16 cellular contexts compared by ENCODE assay signal in genomic region chr2:216033403-216033802, GRCh38. TPM values are rescaled to one million over a fixed set of nuclear protein-coding genes. Genes with fewer than 3 reads are reported as not detected.
DNase-seq lines count a peak whose midpoint lies in the region; ATAC-seq, FAIRE-seq and TF ChIP-seq lines count a peak whose summit lies in the region.
"Had no signal": no experiment of that assay in that cellular context is flagged by ENCODE, and none has a peak within 500 bp of the region (broad histone marks: within the 10 kb centered on the region; RNA-seq: fewer than 3 reads in every experiment).

No MANE protein-coding gene starts in this region.

- intact Hi-C loops in aorta (cut with DNase I): no loop called here
- intact Hi-C loops in pancreas (cut with DNase I): no loop called here

- H3K4me3 ChIP-seq in trophoblast cell (ENCODE audit: low read depth, low read length) (no peak overlapping the region), aorta (ENCODE audit: low read length in 2 of 2) (no peak overlapping the region), pancreas (no peak overlapping the region)
- H3K4me3 ChIP-seq: esophagus squamous epithelium, MG63, mucosa of descending colon, thoracic aorta had no signal

- no peak overlapping the region for H2AFZ ChIP-seq in trophoblast cell (ENCODE audit: insufficient read depth, low read length, poor library complexity)

- no peak overlapping the region for H3K4me2 ChIP-seq in trophoblast cell (ENCODE audit: low read length)

- no peak overlapping the region for H3K9ac ChIP-seq in trophoblast cell (ENCODE audit: low read length)

- POLR2A ChIA-PET in T-cell (lab: Charles Lee): no interaction called here

- no peak overlapping the region for H3K4ac ChIP-seq in trophoblast cell (ENCODE audit: low read depth, low read length)

- no peak for FAIRE-seq in pancreas (lab: Jason Lieb, UNC)

- H3K4me1 ChIP-seq in trophoblast cell (ENCODE audit: control insufficient read depth in 1 of 2, insufficient read depth in 2 of 2, low read length in 2 of 2): peaks cover 0 to 4% of the 10 kb centered on the region in 2 experiments
- peaks cover 3 to 4% of the 10 kb centered on the region in 2 donors for H3K4me1 ChIP-seq in aorta (ENCODE audit: control insufficient read depth in 1 of 2, insufficient read depth in 2 of 2, low read length in 2 of 2)
- no peaks in the 10 kb centered on the region for H3K4me1 ChIP-seq in pancreas
- H3K4me1 ChIP-seq: Caco-2 had no signal

- H3K27me3 Mint-ChIP-seq in T-cell: no peaks in the 10 kb centered on the region
- H3K27me3 Mint-ChIP-seq: activated T-helper 17 cell treated with anti-CD3 and anti-CD28 coated beads, Interleukin-2, amount 50 U/mL, for 72 hours; IgD-negative memory B cell had no signal

- H2AK5ac ChIP-seq in trophoblast cell (ENCODE audit: low read length): no peak overlapping the region

- no peak overlapping the region for H4K12ac ChIP-seq in trophoblast cell (ENCODE audit: low read depth, low read length)

- H3K27me3 ChIP-seq in trophoblast cell (ENCODE audit: insufficient read depth, low read length) (no peaks in the 10 kb centered on the region), aorta (ENCODE audit: control insufficient read depth in 1 of 2, insufficient read depth in 2 of 2, low read length in 1 of 2) (no peaks in the 10 kb centered on the region), pancreas (no peaks in the 10 kb centered on the region)
- H3K27me3 ChIP-seq: esophagus squamous epithelium, MG63 had no signal

- peaks cover 12 to 25% (median 15%) of the 10 kb centered on the region in 3 donors for H3K4me1 Mint-ChIP-seq in T-cell

- no peak overlapping the region for H3K27ac ChIP-seq in trophoblast cell (ENCODE audit: low read depth, low read length)
- H3K27ac ChIP-seq in aorta (ENCODE audit: low read depth in 1 of 2, low read length in 2 of 2): peak overlapping the region in 1 of 2 donors; percentile 19
- no peak overlapping the region for H3K27ac ChIP-seq in pancreas
- H3K27ac ChIP-seq: esophagus squamous epithelium, thoracic aorta had no signal

- H3K18ac ChIP-seq in trophoblast cell (ENCODE audit: low read length): no peak overlapping the region

- no peaks in the 10 kb centered on the region for H3K36me3 ChIP-seq in trophoblast cell (ENCODE audit: control insufficient read depth in 1 of 2, insufficient read depth in 2 of 2, low read length in 2 of 2)
- peaks cover 0 to 2% of the 10 kb centered on the region in 2 donors for H3K36me3 ChIP-seq in aorta (ENCODE audit: control insufficient read depth in 1 of 2, insufficient read depth in 2 of 2, low read length in 1 of 2)
- no peaks in the 10 kb centered on the region for H3K36me3 ChIP-seq in pancreas
- H3K36me3 ChIP-seq: MG63, thoracic aorta had no signal

- CTCF ChIA-PET in T-cell (lab: Charles Lee): interaction anchor here (0.5 to 3.0 kb wide), 20 partner anchors 10 to 1415 kb away, joined by 3 to 12 read pairs (median 4); partner anchors contain the start of genes MREG (in 2 of the 2), PECR (in 1 of the 2) and TMEM169 (in 1 of the 2)

- no peak overlapping the region for H4K91ac ChIP-seq in trophoblast cell (ENCODE audit: low read depth, low read length)

- no peaks in the 10 kb centered on the region for H3K9me3 Mint-ChIP-seq in T-cell
- H3K9me3 Mint-ChIP-seq: activated T-helper 17 cell treated with anti-CD3 and anti-CD28 coated beads, Interleukin-2, amount 50 U/mL, for 72 hours; IgD-negative memory B cell had no signal

- H4K8ac ChIP-seq in trophoblast cell (ENCODE audit: low read depth, low read length): no peak overlapping the region

- ATAC-seq in GM18909 (IDR thresholded peaks at IDR 0.05; ENCODE audit: poor library complexity, unreplicated experiment): peak; percentile 55
- peak; percentile 33 for ATAC-seq in HG02588 (IDR thresholded peaks at IDR 0.05; ENCODE audit: unreplicated experiment)
- ATAC-seq in HG03342 (IDR thresholded peaks at IDR 0.05; ENCODE audit: unreplicated experiment): peak; percentile 28
- ATAC-seq in T-cell (replicated peaks in 1 of 4): no peak
- ATAC-seq in aorta (ENCODE audit: low FRiP score): no peak
- ATAC-seq in pancreas: no peak

- H2BK120ac ChIP-seq in trophoblast cell (ENCODE audit: insufficient read depth, low read length, poor library complexity): no peak overlapping the region

- no peaks in the 10 kb centered on the region for H3K9me3 ChIP-seq in trophoblast cell (ENCODE audit: insufficient read depth, low read depth, low read length)
- no peaks in the 10 kb centered on the region for H3K9me3 ChIP-seq in aorta (ENCODE audit: control insufficient read depth, low read length)
- no peaks in the 10 kb centered on the region for H3K9me3 ChIP-seq in pancreas
- H3K9me3 ChIP-seq: Caco-2, esophagus squamous epithelium, MG63, mucosa of descending colon, thoracic aorta had no signal

- H3K4me3 Mint-ChIP-seq in T-cell: no peak overlapping the region
- H3K4me3 Mint-ChIP-seq: IgD-negative memory B cell had no signal

- H2BK12ac ChIP-seq in trophoblast cell (ENCODE audit: low read length): peak overlapping the region; percentile 20

- no peaks in the 10 kb centered on the region for H3K79me2 ChIP-seq in trophoblast cell (ENCODE audit: control insufficient read depth, insufficient read depth, low read length, poor library complexity)

- H3K27ac Mint-ChIP-seq in T-cell: no peak overlapping the region

- peaks cover 22% of the 10 kb centered on the region for H3K36me3 Mint-ChIP-seq in T-cell
- H3K36me3 Mint-ChIP-seq: IgD-negative memory B cell had no signal

- no CpG with 5 or more reads among the region's 3 CpGs for WGBS in trophoblast cell (ENCODE audit: extremely low coverage, insufficient coverage, insufficient read length)
- 87 to 95% methylated on average over 3 of the region's 3 CpGs for WGBS in aorta, 2 donors
- 93 to 96% methylated on average over 3 of the region's 3 CpGs for WGBS in pancreas, 2 donors

- DNase-seq in trophoblast cell: no peak
- no peak for DNase-seq in T-cell
- no peak for DNase-seq in aorta
- no peak for DNase-seq in pancreas
- no peak for DNase-seq in NCI-H1930 (lab: John Stamatoyannopoulos, UW)
- DNase-seq: esophagus squamous epithelium, NCI-H226 had no signal

- TF ChIP-seq CTCF in pancreas (IDR thresholded peaks at IDR 0.05): no peak

- H3K79me1 ChIP-seq in trophoblast cell (ENCODE audit: low read length): no peaks in the 10 kb centered on the region

- H2BK5ac ChIP-seq in trophoblast cell (ENCODE audit: low read depth, low read length, poor library complexity): no peak overlapping the region

- H3K23ac ChIP-seq in trophoblast cell (ENCODE audit: low read length): no peak overlapping the region

- H3K14ac ChIP-seq in trophoblast cell (ENCODE audit: low read length): no peak overlapping the region

RNA-seq across cellular contexts. Expression of gene MREG, which starts 20.1 kb away (rescaled TPM):
- polyA plus RNA-seq in trophoblast cell (2013): 33.7 and 34.3 TPM in 2 replicates
- total RNA-seq in T-cell (1 to 10 TPM; 4.6 to 7.5 (median 6.3) TPM), aorta (1 to 10 TPM; 1.6 to 2.5 TPM), pancreas (1 to 10 TPM; 1.3 to 4.8 (median 2.4) TPM)
- polyA plus RNA-seq in aorta (1 to 10 TPM in 1 of 2 donors, under 1 TPM in 1; 0.31 to 1.9 TPM), pancreas (1 to 10 TPM; 1.2 to 2.4 TPM)

RNA-seq across cellular contexts. Expression of gene PECR, which starts 48.2 kb away (rescaled TPM):
- 1.9 and 2.2 TPM in 2 replicates for polyA plus RNA-seq in trophoblast cell (2013)
- 10 to 100 TPM; 17.4 to 26.2 (median 20.6) TPM for total RNA-seq in T-cell
- total RNA-seq in aorta: 1 to 10 TPM; 3.0 to 5.6 TPM
- 1 to 10 TPM; 2.8 to 9.3 TPM for polyA plus RNA-seq in aorta
- 1 to 10 TPM; 3.8 to 7.5 (median 4.8) TPM for total RNA-seq in pancreas
- polyA plus RNA-seq in pancreas: 1 to 10 TPM; 4.7 to 6.8 TPM

RNA-seq across cellular contexts. Expression of gene TMEM169, which starts 48.3 kb away (rescaled TPM):
- polyA plus RNA-seq in trophoblast cell (2013): 0.33 and 0.47 TPM in 2 replicates
- 1 to 10 TPM; 1.8 to 4.3 (median 3.1) TPM for total RNA-seq in T-cell
- under 1 TPM; 0.32 to 0.72 TPM for total RNA-seq in aorta
- not detected for polyA plus RNA-seq in aorta
- under 1 TPM; 0.19 to 0.55 (median 0.44) TPM for total RNA-seq in pancreas
- polyA plus RNA-seq in pancreas: under 1 TPM; 0.15 to 0.47 TPM
- total RNA-seq: thoracic aorta had no signal

Comparison
In these comparisons a context has a peak if more than half of its experiments do, and no peak if none do; other contexts are left out.
1. ATAC-seq: peak in GM18909 (single experiment), HG02588 (single experiment) and HG03342 (single experiment); none in T-cell (0 of 4), aorta (single experiment) and pancreas (0 of 4).